1 cellular context compared by ENCODE assay signal in genomic region chr1:6554907-6555778, GRCh38.
TF ChIP-seq lines count a peak whose summit lies in the region.

Gene TAS1R1, plus strand, starts transcription at chr1:6555307. Its CDS starts 67 bp downstream, at chr1:6555374.

TF ChIP-seq in endothelial cell of umbilical vein, 7 proteins besides CTCF, POLR2A, EP300 and RAD21 (continued from another document):
- TF ChIP-seq POLR2AphosphoS5 (IDR thresholded peaks at IDR 0.05; ENCODE audit: insufficient read depth, low read depth, low read length): no peak
